10 cellular contexts compared by ENCODE assay signal in the genomic region with DNA sequence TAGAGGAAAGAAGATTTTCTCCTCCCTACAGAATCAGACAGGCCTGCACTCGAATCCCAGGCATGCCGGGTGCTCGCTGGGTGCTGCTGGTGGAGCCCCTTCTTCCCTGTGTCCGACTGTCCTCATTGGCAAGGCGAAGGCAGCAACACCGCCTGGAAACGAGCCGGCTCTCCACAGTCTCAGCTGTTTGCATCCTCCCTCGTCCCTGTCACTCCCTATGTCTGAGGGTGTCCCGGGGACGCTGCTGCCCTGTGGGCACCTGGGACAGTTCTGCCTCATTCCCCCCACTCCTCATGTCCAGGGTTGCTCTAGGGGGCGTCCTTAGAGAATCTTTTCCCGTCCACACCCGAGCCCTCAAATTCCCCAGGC. TPM values are rescaled to one million over a fixed set of nuclear protein-coding genes. Genes with fewer than 3 reads are reported as not detected.
DNase-seq lines count a peak whose midpoint lies in the region; ATAC-seq, FAIRE-seq and TF ChIP-seq lines count a peak whose summit lies in the region.
"Had no signal": no experiment of that assay in that cellular context is flagged by ENCODE, and none has a peak within 500 bp of the region (broad histone marks: within the 10 kb centered on the region; RNA-seq: fewer than 3 reads in every experiment).

No MANE protein-coding gene starts in this region.

- H3K27me3 ChIP-seq in K562 (ENCODE audit: control insufficient read depth in 2 of 2, insufficient read depth in 2 of 2, low read length in 2 of 2) (peaks cover 30 to 71% of the 10 kb centered on the region in 2 experiments), iPS-20b (ENCODE audit: insufficient read depth, low read length) (peaks cover 20% of the 10 kb centered on the region), skeletal muscle satellite cell (ENCODE audit: control insufficient read depth, insufficient read depth, low read length) (peaks cover 44% of the 10 kb centered on the region), BE2C (no peaks in the 10 kb centered on the region)

- H3K27ac ChIP-seq in K562 (ENCODE audit: extremely low read depth, low read depth, low read length) (no peak overlapping the region; the same call in 2 of the 3 replicates), iPS-20b (ENCODE audit: low read length) (no peak overlapping the region)

- TF ChIP-seq EP300 in K562 (IDR thresholded peaks at IDR 0.05; ENCODE audit: low read length) = no peak

- TF ChIP-seq CTCF in HFF-Myc (IDR thresholded peaks at IDR 0.05; ENCODE audit: low read depth, low read length, missing control alignments) (no peak), K562 (IDR thresholded peaks at IDR 0.05 in 2 of 3, conservative IDR thresholded peaks at IDR 0.05 in 1 of 3; ENCODE audit: insufficient read depth in 2 of 3, low read depth in 1 of 3, low read length in 3 of 3) (no peak), BE2C (IDR thresholded peaks at IDR 0.05; ENCODE audit: low read depth, low read length) (no peak)

- H3K4me2 ChIP-seq in K562 (ENCODE audit: insufficient read depth, low read length) (peak overlapping the region; percentile 24; the same call in 1 of the 2 replicates), skeletal muscle satellite cell (ENCODE audit: low read length) (peak overlapping the region; percentile 96)

- CTCF ChIA-PET in K562 (lab: Yijun Ruan, JAX; ENCODE audit: low intra/inter-chr PET ratio) = no interaction called here

- in situ Hi-C loops in K562 (cut with MboI) = no loop called here

- TF ChIP-seq POLR2A in K562 (conservative IDR thresholded peaks at IDR 0.05) = no peak

- H3K4me3 ChIP-seq in HFF-Myc (replicated peaks; ENCODE audit: low read depth, low read length) = peak overlapping the region; percentile 28; the same call in 1 of the 2 replicates
- no peak overlapping the region for H3K4me3 ChIP-seq in K562
- H3K4me3 ChIP-seq in iPS-20b (ENCODE audit: low read length) = peak overlapping the region; percentile 71; the same call in 1 of the 2 replicates
- peak overlapping the region; percentile 71 for H3K4me3 ChIP-seq in skeletal muscle satellite cell (ENCODE audit: low read length)
- H3K4me3 ChIP-seq in BE2C (ENCODE audit: low read depth, low read length) = no peak overlapping the region

- no peaks in the 10 kb centered on the region for H3K36me3 ChIP-seq in K562 (ENCODE audit: control insufficient read depth, insufficient read depth, low read length)
- H3K36me3 ChIP-seq in iPS-20b (ENCODE audit: insufficient read depth, low read depth, low read length) = no peaks in the 10 kb centered on the region
- H3K36me3 ChIP-seq in skeletal muscle satellite cell (ENCODE audit: insufficient read depth, low read length) = no peaks in the 10 kb centered on the region
- H3K36me3 ChIP-seq in BE2C = no peaks in the 10 kb centered on the region

- no peaks in the 10 kb centered on the region for H3K79me2 ChIP-seq in K562 (ENCODE audit: control insufficient read depth, insufficient read depth, low read length)

- BruUV-seq in K562 (replicated peaks; lab: Mats Ljungman, UMichigan) = no TSS peak

- peaks cover 0 to 4% of the 10 kb centered on the region in 2 experiments; a peak in 2 of 5 replicates for H3K4me1 ChIP-seq in K562 (replicated peaks in 1 of 2; ENCODE audit: control insufficient read depth in 2 of 2, insufficient read depth in 2 of 2, low read length in 2 of 2)
- H3K4me1 ChIP-seq in iPS-20b (ENCODE audit: insufficient read depth, low read length) = peaks cover 2% of the 10 kb centered on the region; the same call in 1 of the 2 replicates
- H3K4me1 ChIP-seq in skeletal muscle satellite cell (ENCODE audit: control insufficient read depth, insufficient read depth, low read length) = peaks cover 13% of the 10 kb centered on the region
- H3K4me1 ChIP-seq in BE2C = no peaks in the 10 kb centered on the region

- intact Hi-C loops in K562 (cut with micrococcal nuclease) = loop anchor here (2.0 to 5.0 kb wide), 2 partner anchors 45 to 98 kb away; a partner anchor contains a TSS

- no peak for TF ChIP-seq RAD21 in K562 (CRISPR knock-in tag; conservative IDR thresholded peaks at IDR 0.05 in 1 of 2, IDR thresholded peaks at IDR 0.05 in 1 of 2)

- ATAC-seq in K562 (peak; percentile 17; the same call in 2 of the 3 replicates), GM18498 (IDR thresholded peaks at IDR 0.05; ENCODE audit: unreplicated experiment) (no peak), left lobe of liver (no peak)

- H4K20me1 ChIP-seq in K562 (replicated peaks; ENCODE audit: control insufficient read depth, insufficient read depth, low read length) = peaks cover 7% of the 10 kb centered on the region; the same call in 1 of the 2 replicates

- H3K9me3 ChIP-seq in K562 (replicated peaks; ENCODE audit: control insufficient read depth, insufficient read depth, low read depth, low read length) (no peaks in the 10 kb centered on the region), iPS-20b (ENCODE audit: insufficient read depth, low read depth, low read length) (no peaks in the 10 kb centered on the region), skeletal muscle satellite cell (replicated peaks; ENCODE audit: low read length) (no peaks in the 10 kb centered on the region), BE2C (no peaks in the 10 kb centered on the region)

- peak overlapping the region; percentile 52; the same call in 1 of the 2 replicates for H2AFZ ChIP-seq in K562 (ENCODE audit: low read depth, low read length)

- DNase-seq in HFF-Myc (ENCODE audit: extremely low read depth, low read depth) (no peak), K562 (ENCODE audit: extremely low read depth in 1 of 4, low spot score in 3 of 4) (no peak), BE2C (no peak), HCEC 1CT (no peak), left lobe of liver (ENCODE audit: low spot score) (no peak)
- DNase-seq: NCI-H1092 treated with DMSO at 0.1 percent for 48 hours, T1000 had no signal

- H3K9me1 ChIP-seq in K562 (ENCODE audit: control insufficient read depth, insufficient read depth, low read length) = no peaks in the 10 kb centered on the region

- no peak for FAIRE-seq in K562 (lab: Jason Lieb, UNC)

- whole genome bisulfite sequencing in K562 (ENCODE audit: insufficient coverage, low coverage, missing lambda C conversion rate) = 4% methylated on average over 14 of the region's 14 CpGs

- 0 out of 4 replicates have a peak overlapping the region, but pooled peaks of 1 of the 2 experiments have one; percentile 33 for H3K9ac ChIP-seq in K562 (ENCODE audit: insufficient read depth in 1 of 2, low read depth in 2 of 2, low read length in 2 of 2)
- H3K9ac ChIP-seq in iPS-20b (ENCODE audit: low read depth, low read length) = peak overlapping the region; percentile 69; the same call in 1 of the 2 replicates
- H3K9ac ChIP-seq in skeletal muscle satellite cell (ENCODE audit: low read depth, low read length) = peak overlapping the region; percentile 58

- POLR2A ChIA-PET in K562 (lab: Yijun Ruan, JAX) = interaction anchor here (0.6 to 0.9 kb wide), 3 partner anchors 8 to 83 kb away, joined by 3 read pairs; no protein-coding TSS in a partner anchor

TF ChIP-seq in K562, 482 proteins besides CTCF, POLR2A, EP300 and RAD21:
- TF ChIP-seq RUNX1 (IDR thresholded peaks at IDR 0.05; ENCODE audit: low read depth) (no peak), DIDO1 (tag; IDR thresholded peaks at IDR 0.05; ENCODE audit: low read depth) (no peak), ETV5 (CRISPR knock-in tag; IDR thresholded peaks at IDR 0.05; ENCODE audit: low read depth) (no peak), ZNF217 (CRISPR knock-in tag; IDR thresholded peaks at IDR 0.05) (no peak), ZNF707 (CRISPR knock-in tag; conservative IDR thresholded peaks at IDR 0.05) (no peak), ZBED1 (IDR thresholded peaks at IDR 0.05) (no peak), PPARD (CRISPR knock-in tag; IDR thresholded peaks at IDR 0.05) (no peak), BRF1 (IDR thresholded peaks at IDR 0.05; ENCODE audit: borderline replicate concordance, extremely low read depth, insufficient read length) (no peak)

RNA-seq across cellular contexts. Expression of a gene that starts 31.6 kb away (rescaled TPM):
- total RNA-seq in K562 (2011; cell fraction: chromatin; rRNA removed; ENCODE audit: low replicate concordance) = not detected in 2 replicates
- not detected in 2 replicates for total RNA-seq in K562 (2011; cell fraction: nucleolus; rRNA removed)
- total RNA-seq in K562 (2011; cell fraction: nucleoplasm; rRNA removed) = not detected in 2 replicates
- total RNA-seq in K562 (2014; rRNA removed) = not detected in 2 replicates
- total RNA-seq in K562 (2014; rRNA removed; fragmentation: Illumina TruSeq; extraction: Trizol) = not detected in 2 replicates
- not detected in 2 replicates for total RNA-seq in K562 (2015; rRNA removed; fragmentation: Illumina TruSeq; extraction: Trizol)
- not detected in 2 replicates for total RNA-seq in K562 (2021)
- polyA plus RNA-seq in K562 (2011; rRNA removed) = not detected in 2 replicates
- polyA plus RNA-seq in K562 (2011; cell fraction: cytosol; rRNA removed) = not detected in 2 replicates
- polyA plus RNA-seq in K562 (2011; cell fraction: nucleus; rRNA removed) = not detected in 2 replicates
- not detected in 2 replicates for polyA plus RNA-seq in K562 (2012)
- not detected in 2 replicates for polyA plus RNA-seq in K562 (2014; fragmentation: Illumina TruSeq; extraction: Trizol)
- polyA plus RNA-seq in K562 (2014; fragmentation: Nextera tagmentation; extraction: Ambion mirVana) = not detected
- not detected in 2 replicates for polyA plus RNA-seq in K562 (2014; rRNA removed)
- polyA minus RNA-seq in K562 (2011; rRNA and poly(A)+ RNA removed) = not detected in 2 replicates
- not detected in 2 replicates for polyA minus RNA-seq in K562 (2011; cell fraction: cytosol; rRNA and poly(A)+ RNA removed)
- polyA minus RNA-seq in K562 (2011; cell fraction: nucleus; rRNA and poly(A)+ RNA removed) = not detected in 2 replicates
- not detected in 2 replicates for total RNA-seq in skeletal muscle satellite cell (2012; rRNA removed)
- polyA plus RNA-seq in BE2C (2012; ENCODE audit: insufficient read depth, insufficient read length, low read depth) = not detected
- total RNA-seq in left lobe of liver = not detected

Comparison
In these comparisons a context has a peak if more than half of its experiments do, and no peak if none do; other contexts are left out.
1. H3K4me3 ChIP-seq: peak in HFF-Myc (single experiment), iPS-20b (single experiment) and skeletal muscle satellite cell (single experiment); none in K562 (single experiment) and BE2C (single experiment).